Comparison of ENCODE assay signal across 15 cellular contexts in the genomic region with DNA sequence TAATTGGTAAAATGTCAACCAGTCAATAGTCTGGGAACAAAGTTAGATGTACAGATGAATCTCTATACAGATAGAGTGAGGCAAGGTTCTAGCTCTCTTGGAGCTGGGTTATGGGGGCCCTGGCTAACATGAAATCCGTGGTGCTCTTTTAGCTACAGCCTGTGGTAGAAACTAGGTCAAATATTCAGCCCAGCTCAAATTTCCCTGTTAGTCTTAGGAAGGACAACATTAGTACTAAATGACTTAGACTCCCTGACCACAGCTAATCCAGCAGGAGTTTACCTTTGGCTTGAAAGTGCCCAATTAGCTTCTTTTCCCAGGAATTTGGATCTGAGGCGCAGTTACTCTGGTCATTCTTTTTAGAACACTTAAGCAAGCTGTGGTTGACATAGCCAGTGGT.
DNase-seq lines count a peak whose midpoint lies in the region; ATAC-seq and TF ChIP-seq lines count a peak whose summit lies in the region.
"Had no signal": no experiment of that assay in that cellular context is flagged by ENCODE, and none has a peak within 500 bp of the region (broad histone marks: within the 10 kb centered on the region; RNA-seq: fewer than 3 reads in every experiment).

No MANE protein-coding gene starts in this region.

- H3K9me3 ChIP-seq in OCI-LY7 (ENCODE audit: low read length), result 0 out of 2 replicates have a peak, but pooled peaks cover 5% of the 10 kb centered on the region
- H3K9me3 ChIP-seq in effector memory CD4-positive, alpha-beta T cell (ENCODE audit: control insufficient read depth, low read length), result no peaks in the 10 kb centered on the region

- peaks cover 4% of the 10 kb centered on the region for H3K4me1 ChIP-seq in OCI-LY7 (ENCODE audit: insufficient read depth, low read length, poor library complexity, severe bottlenecking)
- H3K4me1 ChIP-seq in effector memory CD4-positive, alpha-beta T cell (ENCODE audit: control insufficient read depth, insufficient read depth, low read length, poor library complexity, severe bottlenecking), result no peaks in the 10 kb centered on the region

- TF ChIP-seq CTCF in OCI-LY7 (conservative IDR thresholded peaks at IDR 0.05; ENCODE audit: low read length), result no peak

- POLR2A ChIA-PET in OCI-LY7 (lab: Charles Lee), result interaction anchor here (0.6 to 1.3 kb wide), 5 partner anchors 10 to 580 kb away, joined by 3 to 6 read pairs (median 4); no protein-coding TSS in a partner anchor

- no TSS peak for BruUV-seq in OCI-LY7 (replicated peaks; lab: Mats Ljungman, UMichigan)

- intact Hi-C loops in OCI-LY7 (cut with micrococcal nuclease; ENCODE audit: unreplicated experiment), result no loop called here

- peak overlapping the region; percentile 18; the same call in 1 of the 2 replicates for H2AFZ ChIP-seq in OCI-LY7 (ENCODE audit: low read length)

- no peaks in the 10 kb centered on the region for H3K27me3 ChIP-seq in effector memory CD4-positive, alpha-beta T cell (replicated peaks; ENCODE audit: control insufficient read depth, insufficient read depth, low read length, poor library complexity, severe bottlenecking)

- H3K4me3 ChIP-seq in OCI-LY7 (ENCODE audit: low read depth, low read length, poor library complexity, severe bottlenecking), result no peak overlapping the region
- no peak overlapping the region for H3K4me3 ChIP-seq in effector memory CD4-positive, alpha-beta T cell (ENCODE audit: insufficient read depth, low read depth, low read length, poor library complexity, severe bottlenecking)

- H3K4me2 ChIP-seq in OCI-LY7 (ENCODE audit: low read length), result no peak overlapping the region

- CTCF ChIA-PET in OCI-LY7 (lab: Charles Lee; ENCODE audit: unreplicated experiment), result interaction anchor here (0.9 kb wide), 1 partner anchor 102 kb away, joined by 4 read pairs; no protein-coding TSS in a partner anchor

- H3K36me3 ChIP-seq in OCI-LY7 (ENCODE audit: insufficient read depth, low read length), result no peaks in the 10 kb centered on the region
- no peaks in the 10 kb centered on the region for H3K36me3 ChIP-seq in effector memory CD4-positive, alpha-beta T cell (ENCODE audit: control insufficient read depth, insufficient read depth, low read length)

- no peak overlapping the region for H3K27ac ChIP-seq in OCI-LY7 (ENCODE audit: low read depth, low read length, poor library complexity, severe bottlenecking)
- H3K27ac ChIP-seq in effector memory CD4-positive, alpha-beta T cell (ENCODE audit: insufficient read depth, low read length, poor library complexity, severe bottlenecking), result no peak overlapping the region
- H3K27ac ChIP-seq: 22Rv1 had no signal

- ATAC-seq in HG03135 (IDR thresholded peaks at IDR 0.05; ENCODE audit: unreplicated experiment), result no peak
- ATAC-seq: CD8-positive, alpha-beta T cell had no signal

- H3K9me2 ChIP-seq in OCI-LY7 (ENCODE audit: insufficient read depth, low read length), result no peaks in the 10 kb centered on the region

- no peaks in the 10 kb centered on the region for H4K20me1 ChIP-seq in OCI-LY7 (ENCODE audit: insufficient read depth, low read length)

- peak; percentile 5 for DNase-seq in NCI-H2029 (lab: John Stamatoyannopoulos, UW)
- no peak for DNase-seq in NCI-H2029 treated with DMSO at 0.1 percent for 48 hours (lab: John Stamatoyannopoulos, UW)
- no peak for DNase-seq in OCI-LY7 (ENCODE audit: low spot score)
- peak; percentile 3 for DNase-seq in iris pigment epithelial cell (ENCODE audit: low read depth)
- DNase-seq in kidney tubule cell (ENCODE audit: low spot score), result no peak
- no peak for DNase-seq in effector memory CD4-positive, alpha-beta T cell
- DNase-seq: CD8-positive, alpha-beta T cell; COR-L47; DMS153; DMS79 treated with DMSO at 0.1 percent for 48 hours; EL; HCEC 1CT; HFFc6 had no signal

- H3K79me2 ChIP-seq in OCI-LY7 (ENCODE audit: insufficient read depth, low read depth, low read length), result no peaks in the 10 kb centered on the region

Comparison
In these comparisons a context has a peak if more than half of its experiments do, and no peak if none do; other contexts are left out.
1. DNase-seq: peak in NCI-H2029 (single experiment) and iris pigment epithelial cell (single experiment); none in NCI-H2029 treated with DMSO at 0.1 percent for 48 hours (single experiment), OCI-LY7 (single experiment), kidney tubule cell (single experiment) and effector memory CD4-positive, alpha-beta T cell (0 of 3).